In the genomic region with DNA sequence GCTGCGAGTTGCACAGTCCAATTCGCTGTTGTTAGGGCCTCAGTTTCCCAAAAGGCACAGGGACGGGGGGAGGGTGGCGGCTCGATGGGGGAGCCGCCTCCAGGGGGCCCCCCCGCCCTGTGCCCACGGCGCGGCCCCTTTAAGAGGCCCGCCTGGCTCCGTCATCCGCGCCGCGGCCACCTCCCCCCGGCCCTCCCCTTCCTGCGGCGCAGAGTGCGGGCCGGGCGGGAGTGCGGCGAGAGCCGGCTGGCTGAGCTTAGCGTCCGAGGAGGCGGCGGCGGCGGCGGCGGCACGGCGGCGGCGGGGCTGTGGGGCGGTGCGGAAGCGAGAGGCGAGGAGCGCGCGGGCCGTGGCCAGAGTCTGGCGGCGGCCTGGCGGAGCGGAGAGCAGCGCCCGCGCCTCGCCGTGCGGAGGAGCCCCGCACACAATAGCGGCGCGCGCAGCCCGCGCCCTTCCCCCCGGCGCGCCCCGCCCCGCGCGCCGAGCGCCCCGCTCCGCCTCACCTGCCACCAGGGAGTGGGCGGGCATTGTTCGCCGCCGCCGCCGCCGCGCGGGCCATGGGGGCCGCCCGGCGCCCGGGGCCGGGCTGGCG, we compare ENCODE assay signal across 8 cellular contexts. TPM values are rescaled to one million over a fixed set of nuclear protein-coding genes. Genes with fewer than 3 reads are reported as not detected.
A peak's percentile ranks its signal among the peaks of the same experiment; 100 is the strongest.
DNase-seq lines count a peak whose midpoint lies in the region; ATAC-seq and TF ChIP-seq lines count a peak whose summit lies in the region.

A gene (plus strand): TSS at position 209 of the 592 bp plus-strand sequence. CDS start 452 bp downstream, outside the sequence.

- POLR2A ChIA-PET in AG04449 (lab: Yijun Ruan, JAX) = interaction anchor here (2.1 kb wide), 1 partner anchor 102 kb away, joined by 6 read pairs; no protein-coding TSS in a partner anchor
- POLR2A ChIA-PET in activated CD4-positive, alpha-beta memory T cell treated with anti-CD3 and anti-CD28 coated beads, Interleukin-2, amount 10 ng/mL, durations not matched to agents 7 days and 5 days (lab: Charles Lee) = interaction anchor here (1.0 to 4.0 kb wide), 10 partner anchors 35 to 110 kb away, joined by 3 to 25 read pairs (median 6); a partner anchor contains a TSS

- H3K27ac ChIP-seq in liver (ENCODE audit: low read depth in 1 of 2, low read length in 2 of 2) = peak within 1 kb of the TSS; percentile 60 to 81

- H3K36me3 Mint-ChIP-seq in activated CD4-positive, alpha-beta memory T cell treated with anti-CD3 and anti-CD28 coated beads, Interleukin-2, amount 10 ng/mL, durations not matched to agents 7 days and 5 days (ENCODE audit: low read depth) = peaks cover 29% of the 10 kb centered on the region

- in situ Hi-C loops in GM18951 (cut with MboI; ENCODE audit: low sequenced_read_pairs, unreplicated experiment) = no loop called here

- H3K27ac Mint-ChIP-seq in activated CD4-positive, alpha-beta memory T cell treated with anti-CD3 and anti-CD28 coated beads, Interleukin-2, amount 10 ng/mL, durations not matched to agents 7 days and 5 days = peak within 1 kb of the TSS; percentile 52

- peaks cover 76% of the 10 kb centered on the region for H3K4me1 Mint-ChIP-seq in activated CD4-positive, alpha-beta memory T cell treated with anti-CD3 and anti-CD28 coated beads, Interleukin-2, amount 10 ng/mL, durations not matched to agents 7 days and 5 days

- WGBS in liver = under 1% methylated on average over 88 of the region's 88 CpGs

- peaks cover 12 to 55% (median 45%) of the 10 kb centered on the region in 4 donors for H3K4me1 ChIP-seq in liver (ENCODE audit: control insufficient read depth in 4 of 4, insufficient read depth in 4 of 4, low read length in 3 of 4)

- H3K4me3 ChIP-seq in AG04449 (ENCODE audit: low read depth, low read length) (peak within 1 kb of the TSS; percentile 76), liver (ENCODE audit: low read depth in 1 of 3, low read length in 3 of 3) (peak within 1 kb of the TSS; percentile 76 to 93 (median 78))

- peaks cover 3% of the 10 kb centered on the region for H3K9me3 Mint-ChIP-seq in activated CD4-positive, alpha-beta memory T cell treated with anti-CD3 and anti-CD28 coated beads, Interleukin-2, amount 10 ng/mL, durations not matched to agents 7 days and 5 days

- TF ChIP-seq POLR2A in GM18951 (IDR thresholded peaks at IDR 0.05; ENCODE audit: extremely low read depth, insufficient read depth, insufficient read length) = peak; percentile 34

- peak within 1 kb of the TSS; percentile 83 for H3K4me3 Mint-ChIP-seq in activated CD4-positive, alpha-beta memory T cell treated with anti-CD3 and anti-CD28 coated beads, Interleukin-2, amount 10 ng/mL, durations not matched to agents 7 days and 5 days

- no peaks in the 10 kb centered on the region for H3K27me3 ChIP-seq in liver (ENCODE audit: control insufficient read depth in 4 of 4, insufficient read depth in 4 of 4, low read length in 3 of 4)

- TF ChIP-seq RAD21 in liver (IDR thresholded peaks at IDR 0.05) = peak in 1 of 2 donors; percentile 5

- ATAC-seq in GM19467 (IDR thresholded peaks at IDR 0.05; ENCODE audit: unreplicated experiment) = no peak

- H3K9ac ChIP-seq in liver (ENCODE audit: low read depth in 1 of 2, low read length in 2 of 2) = peak within 1 kb of the TSS; percentile 63 to 66

- H3K9me3 ChIP-seq in liver (ENCODE audit: control insufficient read depth in 4 of 4, low read length in 3 of 4) = no peaks in the 10 kb centered on the region

- peaks cover 2% of the 10 kb centered on the region for H3K27me3 Mint-ChIP-seq in activated CD4-positive, alpha-beta memory T cell treated with anti-CD3 and anti-CD28 coated beads, Interleukin-2, amount 10 ng/mL, durations not matched to agents 7 days and 5 days

- no peak for TF ChIP-seq CTCF in AG04449 (IDR thresholded peaks at IDR 0.05; ENCODE audit: insufficient read depth, low read length, missing control alignments)
- no peak for TF ChIP-seq CTCF in liver (IDR thresholded peaks at IDR 0.05; ENCODE audit: low read depth, low read length, missing input control)

- CTCF ChIA-PET in AG04449 (lab: Yijun Ruan, JAX) = interaction anchor here (0.7 to 27.6 kb wide), 10 partner anchors 9 to 105 kb away, joined by 3 to 953 read pairs (median 3); no protein-coding TSS in a partner anchor
- CTCF ChIA-PET in activated CD4-positive, alpha-beta memory T cell treated with anti-CD3 and anti-CD28 coated beads, Interleukin-2, amount 10 ng/mL, durations not matched to agents 7 days and 5 days (lab: Charles Lee) = interaction anchor here (1.1 to 14.0 kb wide), 3 partner anchors 62 to 107 kb away, joined by 3 to 272 read pairs (median 4); no protein-coding TSS in a partner anchor

- no peaks in the 10 kb centered on the region for H3K36me3 ChIP-seq in liver (ENCODE audit: control insufficient read depth in 4 of 4, insufficient read depth in 3 of 4, low read depth in 1 of 4, low read length in 3 of 4)

- DNase-seq in AG04449 (ENCODE audit: low read depth, low spot score) = no peak
- DNase-seq in NCI-H2227 (lab: John Stamatoyannopoulos, UW; ENCODE audit: unreplicated experiment) = peak; percentile 80
- peak; percentile 70 for DNase-seq in activated CD4-positive, alpha-beta memory T cell treated with anti-CD3 and anti-CD28 coated beads, Interleukin-2, amount 10 ng/mL, durations not matched to agents 7 days and 5 days
- DNase-seq in effector CD4-positive, alpha-beta T cell = peak; percentile 51
- peak; percentile 61 for DNase-seq in stimulated activated CD4-positive, alpha-beta T cell treated with anti-CD3 and anti-CD28 coated beads, Interleukin-4, amount 100 ng/mL, for 24 hours

TF ChIP-seq in liver, 16 proteins besides CTCF, POLR2A, EP300 and RAD21:
- TF ChIP-seq YY1 (IDR thresholded peaks at IDR 0.05) = no peak
- TF ChIP-seq GABPA (IDR thresholded peaks at IDR 0.05 in 1 of 2, conservative IDR thresholded peaks at IDR 0.05 in 1 of 2) = peak in 1 of 2 donors; percentile 36

RNA-seq across cellular contexts. Expression of the gene that starts here (rescaled TPM):
- total RNA-seq in activated CD4-positive, alpha-beta memory T cell treated with anti-CD3 and anti-CD28 coated beads, Interleukin-2, amount 10 ng/mL, durations not matched to agents 7 days and 5 days = 10 to 100 TPM; 60.7 to 63.2 TPM
- 10 to 100 TPM; 16.4 to 35.6 TPM for total RNA-seq in liver
- polyA plus RNA-seq in liver = 10 to 100 TPM in 1 of 2 donors, 1 to 10 TPM in 1; 7.4 to 20.2 TPM
